14 cellular contexts compared by ENCODE assay signal in the genomic region with DNA sequence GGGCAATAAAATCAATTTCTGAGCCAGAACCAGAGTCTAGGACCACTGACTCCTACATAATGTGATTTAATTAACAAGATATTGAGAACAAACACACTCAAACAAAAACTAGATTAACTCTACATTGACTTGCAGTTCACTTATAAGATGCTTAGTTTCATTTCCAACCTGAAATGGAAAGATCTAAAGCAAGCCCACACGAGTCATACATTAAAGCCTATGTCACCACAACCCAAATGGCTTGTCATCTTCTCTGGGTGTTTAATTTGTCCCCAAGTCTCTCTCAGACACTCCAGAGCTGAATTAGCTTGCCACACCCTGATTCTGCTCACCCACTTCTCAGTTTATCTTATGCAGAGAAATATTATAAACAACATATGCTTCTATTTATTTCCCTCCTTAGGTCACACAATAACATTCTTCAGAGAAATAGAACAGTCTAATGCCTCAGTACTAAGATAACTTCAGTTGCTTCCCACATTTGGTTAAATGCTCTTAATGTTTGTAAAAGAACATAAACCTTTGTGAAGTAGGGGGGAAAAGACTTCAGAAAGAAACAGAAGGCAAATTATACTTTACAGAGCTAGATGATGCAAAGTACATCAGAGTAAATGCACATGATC.
DNase-seq lines count a peak whose midpoint lies in the region; ATAC-seq and TF ChIP-seq lines count a peak whose summit lies in the region.
"Had no signal": no experiment of that assay in that cellular context is flagged by ENCODE, and none has a peak within 500 bp of the region (broad histone marks: within the 10 kb centered on the region; RNA-seq: fewer than 3 reads in every experiment).

No MANE protein-coding gene starts in this region.

- ATAC-seq in GM19372 (IDR thresholded peaks at IDR 0.05; ENCODE audit: low read depth, unreplicated experiment) (peak; percentile 92), HG03378 (IDR thresholded peaks at IDR 0.05; ENCODE audit: unreplicated experiment) (peak; percentile 80), HG03045 (IDR thresholded peaks at IDR 0.05; ENCODE audit: unreplicated experiment) (no peak)

- TF ChIP-seq CTCF in GM10266 (IDR thresholded peaks at IDR 0.05; ENCODE audit: control insufficient read depth, insufficient read depth, low read depth, missing control alignments): no peak

- no peak for TF ChIP-seq POLR2A in erythroblast (IDR thresholded peaks at IDR 0.05; ENCODE audit: low read length)

- DNase-seq in GM10266 (ENCODE audit: extremely low spot score) (peak; percentile 10), erythroblast (lab: John Stamatoyannopoulos, UW) (peak; percentile 12 to 60), GM19238 (ENCODE audit: insufficient read length, low spot score) (no peak), NCI-H2171 (lab: John Stamatoyannopoulos, UW) (no peak)
- no peak for DNase-seq in stimulated activated CD4-positive, alpha-beta T cell treated with anti-CD3 and anti-CD28 coated beads, Interleukin-2, amount 100 ng/mL, for 48 hours
- DNase-seq: activated CD4-positive, alpha-beta T cell treated with anti-CD3 and anti-CD28 coated beads for 48 hours; gastrocnemius medialis; NCI-H187 treated with DMSO at 0.1 percent for 48 hours; NCI-H524; sigmoid colon; stimulated activated CD4-positive, alpha-beta T cell treated with anti-CD3 and anti-CD28 coated beads, Interleukin-1b, Interleukin-23, amount 100 ng/mL, for 48 hours had no signal

Comparison
In these comparisons a context has a peak if more than half of its experiments do, and no peak if none do; other contexts are left out.
1. DNase-seq: peak in GM10266 (single experiment) and erythroblast (2 of 2); none in GM19238 (single experiment), NCI-H2171 (single experiment) and stimulated activated CD4-positive, alpha-beta T cell treated with anti-CD3 and anti-CD28 coated beads, Interleukin-2, amount 100 ng/mL, for 48 hours (0 of 2).